8 cellular contexts compared by ENCODE assay signal in the genomic region with DNA sequence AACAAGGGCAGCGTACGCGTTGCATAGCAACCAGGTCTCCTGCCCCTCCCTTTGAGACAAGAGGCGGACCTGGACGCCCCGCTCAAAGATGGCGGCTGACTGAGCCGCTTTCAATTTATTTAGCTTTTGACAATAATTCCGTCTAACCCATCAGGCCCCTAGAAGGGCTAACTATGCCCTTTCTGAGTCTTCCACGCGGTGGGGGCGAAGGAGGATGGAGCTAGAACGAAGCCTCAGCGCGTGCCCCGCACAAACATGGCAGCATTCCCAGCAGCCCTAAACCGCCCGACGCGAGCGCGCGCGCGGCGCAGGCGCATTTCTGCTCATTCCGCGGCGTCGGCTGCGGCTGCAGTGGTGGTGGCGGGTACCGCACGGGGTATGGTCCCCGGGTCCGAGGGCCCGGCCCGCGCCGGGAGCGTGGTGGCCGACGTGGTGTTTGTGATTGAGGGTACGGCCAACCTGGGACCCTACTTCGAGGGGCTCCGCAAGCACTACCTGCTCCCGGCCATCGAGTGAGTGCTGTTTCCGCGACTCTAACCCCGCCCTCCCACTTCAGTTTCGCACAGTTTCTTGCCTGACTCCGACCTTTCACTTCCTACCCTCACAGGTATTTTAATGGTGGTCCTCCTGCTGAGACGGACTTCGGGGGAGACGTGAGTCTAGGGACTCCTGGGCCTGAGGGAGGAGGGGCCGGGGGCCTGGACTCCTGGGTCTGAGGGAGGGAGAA.
DNase-seq lines count a peak whose midpoint lies in the region; ATAC-seq lines count a peak whose summit lies in the region.

A gene (plus strand): TSS at position 326 of the 727 bp plus-strand sequence. CDS start 53 bp downstream, at position 379.

- peak; percentile 78 for ATAC-seq in GM19023 (IDR thresholded peaks at IDR 0.05; ENCODE audit: unreplicated experiment)
- peak; percentile 52 for ATAC-seq in HG03342 (IDR thresholded peaks at IDR 0.05; ENCODE audit: unreplicated experiment)

- H3K27ac ChIP-seq in cingulate gyrus (ENCODE audit: low read depth, low read length): peak within 1 kb of the TSS; percentile 99

- DNase-seq in AML-193 (lab: John Stamatoyannopoulos, UW) (peak; percentile 68), NCI-H446 (lab: John Stamatoyannopoulos, UW) (peak; percentile 79 to 92), kidney tubule cell (ENCODE audit: low spot score) (peak; percentile 88)
- peak; percentile 85 to 86 for DNase-seq in activated CD4-positive, alpha-beta T cell treated with anti-CD3 and anti-CD28 coated beads for 4 hours
- peak; percentile 69 to 82 (median 74) for DNase-seq in stimulated activated CD4-positive, alpha-beta T cell treated with anti-CD3 and anti-CD28 coated beads, Interleukin-1b, Interleukin-23, amount 100 ng/mL, for 24 hours (ENCODE audit: low read depth in 4 of 4, low spot score in 1 of 4)

Comparison
In these comparisons a context has a peak if more than half of its experiments do, and no peak if none do; other contexts are left out.
1. Peak in every context shown above with its lines: DNase-seq, ATAC-seq and H3K27ac ChIP-seq.